ENCODE assay signal across 7 cellular contexts in genomic region chr12:22529281-22530060, GRCh38. TPM values are rescaled to one million over a fixed set of nuclear protein-coding genes. Genes with fewer than 3 reads are reported as not detected.
DNase-seq lines count a peak whose midpoint lies in the region; ATAC-seq and TF ChIP-seq lines count a peak whose summit lies in the region.

No MANE protein-coding gene starts in this region.

- H3K27ac ChIP-seq in foreskin keratinocyte (no peak overlapping the region), upper lobe of right lung (no peak overlapping the region)

- ATAC-seq in GM19328 (IDR thresholded peaks at IDR 0.05; ENCODE audit: unreplicated experiment) = peak; percentile 67
- peak; percentile 59 for ATAC-seq in HG03460 (IDR thresholded peaks at IDR 0.05; ENCODE audit: unreplicated experiment)
- peak; percentile 91 for ATAC-seq in foreskin keratinocyte
- ATAC-seq in upper lobe of right lung = peak; percentile 74

- intact Hi-C loops in upper lobe of right lung (cut with DNase I) = no loop called here

- peaks cover 55% of the 10 kb centered on the region for H3K36me3 ChIP-seq in upper lobe of right lung

- no peak overlapping the region for H3K4me3 ChIP-seq in upper lobe of right lung

- H3K9me3 ChIP-seq in upper lobe of right lung = no peaks in the 10 kb centered on the region

- TF ChIP-seq CTCF in foreskin keratinocyte (conservative IDR thresholded peaks at IDR 0.05) (peak; percentile 76), upper lobe of right lung (IDR thresholded peaks at IDR 0.05) (peak; percentile 48)

- H3K4me1 ChIP-seq in foreskin keratinocyte (peaks cover 36% of the 10 kb centered on the region), upper lobe of right lung (no peaks in the 10 kb centered on the region)

- H3K27me3 ChIP-seq in foreskin keratinocyte = no peaks in the 10 kb centered on the region
- no peaks in the 10 kb centered on the region for H3K27me3 ChIP-seq in upper lobe of right lung

- DNase-seq in EH (ENCODE audit: low read depth) (peak; percentile 42), RPMI7951 (ENCODE audit: low read depth) (peak; percentile 34), foreskin keratinocyte (peak in 1 of 2 donors; percentile 66), upper lobe of right lung (no peak), NCI-H2171 treated with DMSO at 0.1 percent for 48 hours (lab: John Stamatoyannopoulos, UW) (no peak)

RNA-seq across cellular contexts. Expression of gene C2CD5, which starts 14.9 kb away (rescaled TPM):
- total RNA-seq in RPMI7951 (2014; rRNA removed; shearing (Covaris generic)) = 9.0 and 10.2 TPM in 2 replicates
- 15.2 and 16.8 TPM in 2 replicates for total RNA-seq in foreskin keratinocyte
- polyA plus RNA-seq in foreskin keratinocyte = 4.4 and 5.4 TPM in 2 replicates
- 38.0 TPM for total RNA-seq in upper lobe of right lung

Comparison
In these comparisons a context has a peak if more than half of its experiments do, and no peak if none do; other contexts are left out.
1. DNase-seq: peak in EH (single experiment) and RPMI7951 (single experiment); none in upper lobe of right lung (single experiment) and NCI-H2171 treated with DMSO at 0.1 percent for 48 hours (single experiment).
2. Peak in every context shown above with its lines, with median percentiles within 50 percentile points of each other: ATAC-seq.